Comparison of ENCODE assay signal across 1 cellular context in genomic region chr1:211258756-211259595, GRCh38.
TF ChIP-seq lines count a peak whose summit lies in the region.

Gene RCOR3, plus strand, starts transcription at chr1:211259366. Its CDS starts 195 bp downstream, at chr1:211259561.

TF ChIP-seq in SK-N-SH treated with all-trans-retinoic acid at 6 μM for 48 hours, 23 proteins besides CTCF, POLR2A, EP300 and RAD21 (continued from another document):
- TF ChIP-seq CSRNP3 (CRISPR knock-in tag; IDR thresholded peaks at IDR 0.05): no peak
- TF ChIP-seq SNAI2 (CRISPR knock-in tag; IDR thresholded peaks at IDR 0.05): no peak
